In the genomic region with DNA sequence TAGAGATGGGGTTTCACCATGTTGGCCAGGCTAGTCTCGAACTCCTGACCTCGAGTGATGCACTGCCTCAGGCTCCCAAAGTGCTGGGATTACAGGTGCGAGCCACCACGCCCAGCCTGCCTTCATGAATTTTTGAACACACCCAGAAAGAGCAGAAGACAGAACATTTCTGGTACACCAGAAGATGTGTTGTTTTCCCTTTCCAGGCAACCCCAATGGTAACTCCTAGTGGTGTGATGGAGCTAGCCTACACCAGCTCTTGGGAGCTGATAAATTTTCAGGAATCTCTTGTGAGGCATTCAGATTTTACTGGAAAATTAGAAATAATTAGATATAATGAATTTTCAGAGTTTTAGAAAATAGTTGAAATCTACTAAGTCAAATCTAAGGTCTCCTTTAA, we compare ENCODE assay signal across 1 cellular context.
TF ChIP-seq lines count a peak whose summit lies in the region.

No MANE protein-coding gene starts in this region.

TF ChIP-seq in HepG2, 621 proteins besides CTCF, POLR2A, EP300 and RAD21 (continued from another document):
- TF ChIP-seq, protein P1, sequence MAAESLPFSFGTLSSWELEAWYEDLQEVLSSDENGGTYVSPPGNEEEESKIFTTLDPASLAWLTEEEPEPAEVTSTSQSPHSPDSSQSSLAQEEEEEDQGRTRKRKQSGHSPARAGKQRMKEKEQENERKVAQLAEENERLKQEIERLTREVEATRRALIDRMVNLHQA (CRISPR knock-in tag; IDR thresholded peaks at IDR 0.05), result no peak
- TF ChIP-seq, protein P2, sequence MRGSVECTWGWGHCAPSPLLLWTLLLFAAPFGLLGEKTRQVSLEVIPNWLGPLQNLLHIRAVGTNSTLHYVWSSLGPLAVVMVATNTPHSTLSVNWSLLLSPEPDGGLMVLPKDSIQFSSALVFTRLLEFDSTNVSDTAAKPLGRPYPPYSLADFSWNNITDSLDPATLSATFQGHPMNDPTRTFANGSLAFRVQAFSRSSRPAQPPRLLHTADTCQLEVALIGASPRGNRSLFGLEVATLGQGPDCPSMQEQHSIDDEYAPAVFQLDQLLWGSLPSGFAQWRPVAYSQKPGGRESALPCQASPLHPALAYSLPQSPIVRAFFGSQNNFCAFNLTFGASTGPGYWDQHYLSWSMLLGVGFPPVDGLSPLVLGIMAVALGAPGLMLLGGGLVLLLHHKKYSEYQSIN (CRISPR knock-in tag; IDR thresholded peaks at IDR 0.05; ENCODE audit: borderline replicate concordance), result no peak
- no peak for TF ChIP-seq ZSCAN25 (CRISPR knock-in tag; IDR thresholded peaks at IDR 0.05)
- TF ChIP-seq FIP1L1 (IDR thresholded peaks at IDR 0.05; ENCODE audit: borderline replicate concordance, insufficient read depth, low read depth, low read length), result no peak
- TF ChIP-seq, protein P3, sequence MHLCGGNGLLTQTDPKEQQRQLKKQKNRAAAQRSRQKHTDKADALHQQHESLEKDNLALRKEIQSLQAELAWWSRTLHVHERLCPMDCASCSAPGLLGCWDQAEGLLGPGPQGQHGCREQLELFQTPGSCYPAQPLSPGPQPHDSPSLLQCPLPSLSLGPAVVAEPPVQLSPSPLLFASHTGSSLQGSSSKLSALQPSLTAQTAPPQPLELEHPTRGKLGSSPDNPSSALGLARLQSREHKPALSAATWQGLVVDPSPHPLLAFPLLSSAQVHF (CRISPR knock-in tag; IDR thresholded peaks at IDR 0.05), result no peak
